In the genomic region with DNA sequence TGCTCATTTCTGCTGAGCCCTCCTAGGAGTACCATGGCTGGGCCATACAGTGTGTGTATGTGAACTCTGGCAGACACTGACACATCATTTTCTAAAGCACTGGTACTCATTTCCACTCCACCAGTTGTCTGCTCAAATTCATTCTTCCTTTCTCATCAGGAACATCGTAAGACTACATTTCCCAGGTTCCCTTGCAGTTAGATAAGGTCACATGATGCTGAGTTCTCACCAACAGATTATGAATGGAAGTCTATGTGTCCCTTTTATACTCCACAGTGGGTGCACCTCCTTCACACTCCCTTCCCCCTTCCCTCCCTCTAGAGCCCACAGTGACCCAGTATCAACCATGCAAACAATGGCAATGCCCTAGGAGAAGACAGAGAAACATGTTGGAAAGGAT, we compare ENCODE assay signal across 4 cellular contexts.
TF ChIP-seq lines count a peak whose summit lies in the region.

No MANE protein-coding gene starts in this region.

TF ChIP-seq in SK-N-SH, 30 proteins besides CTCF, POLR2A, EP300 and RAD21:
- TF ChIP-seq TAF1 (IDR thresholded peaks at IDR 0.05; ENCODE audit: borderline replicate concordance, low read depth, low read length) (no peak), SIN3A (IDR thresholded peaks at IDR 0.05; ENCODE audit: borderline replicate concordance, low read depth, low read length) (no peak)
- TF ChIP-seq, protein P1, sequence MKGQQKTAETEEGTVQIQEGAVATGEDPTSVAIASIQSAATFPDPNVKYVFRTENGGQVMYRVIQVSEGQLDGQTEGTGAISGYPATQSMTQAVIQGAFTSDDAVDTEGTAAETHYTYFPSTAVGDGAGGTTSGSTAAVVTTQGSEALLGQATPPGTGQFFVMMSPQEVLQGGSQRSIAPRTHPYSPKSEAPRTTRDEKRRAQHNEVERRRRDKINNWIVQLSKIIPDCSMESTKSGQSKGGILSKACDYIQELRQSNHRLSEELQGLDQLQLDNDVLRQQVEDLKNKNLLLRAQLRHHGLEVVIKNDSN (IDR thresholded peaks at IDR 0.05; ENCODE audit: borderline replicate concordance, low read depth): peak; percentile 74; the same call in 1 of the 2 replicates

TF ChIP-seq in SK-N-SH treated with all-trans-retinoic acid at 6 μM for 48 hours, 23 proteins besides CTCF, POLR2A, EP300 and RAD21:
- TF ChIP-seq, protein P2, sequence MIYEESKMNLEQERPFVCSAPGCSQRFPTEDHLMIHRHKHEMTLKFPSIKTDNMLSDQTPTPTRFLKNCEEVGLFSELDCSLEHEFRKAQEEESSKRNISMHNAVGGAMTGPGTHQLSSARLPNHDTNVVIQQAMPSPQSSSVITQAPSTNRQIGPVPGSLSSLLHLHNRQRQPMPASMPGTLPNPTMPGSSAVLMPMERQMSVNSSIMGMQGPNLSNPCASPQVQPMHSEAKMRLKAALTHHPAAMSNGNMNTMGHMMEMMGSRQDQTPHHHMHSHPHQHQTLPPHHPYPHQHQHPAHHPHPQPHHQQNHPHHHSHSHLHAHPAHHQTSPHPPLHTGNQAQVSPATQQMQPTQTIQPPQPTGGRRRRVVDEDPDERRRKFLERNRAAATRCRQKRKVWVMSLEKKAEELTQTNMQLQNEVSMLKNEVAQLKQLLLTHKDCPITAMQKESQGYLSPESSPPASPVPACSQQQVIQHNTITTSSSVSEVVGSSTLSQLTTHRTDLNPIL (CRISPR knock-in tag; IDR thresholded peaks at IDR 0.05; ENCODE audit: low read depth): no peak
- TF ChIP-seq ZFP3 (CRISPR knock-in tag; IDR thresholded peaks at IDR 0.05) (no peak), BACH2 (CRISPR knock-in tag; IDR thresholded peaks at IDR 0.05; ENCODE audit: borderline replicate concordance) (no peak), ZFP30 (CRISPR knock-in tag; IDR thresholded peaks at IDR 0.05) (no peak), SNAI2 (CRISPR knock-in tag; IDR thresholded peaks at IDR 0.05) (no peak), ZNF8 (CRISPR knock-in tag; IDR thresholded peaks at IDR 0.05) (no peak), TOX (CRISPR knock-in tag; IDR thresholded peaks at IDR 0.05; ENCODE audit: borderline replicate concordance) (no peak), RARB (CRISPR knock-in tag; IDR thresholded peaks at IDR 0.05) (no peak), CSDC2 (CRISPR knock-in tag; IDR thresholded peaks at IDR 0.05) (no peak), ESRRG (CRISPR knock-in tag; IDR thresholded peaks at IDR 0.05) (no peak), TCF4 (CRISPR knock-in tag; IDR thresholded peaks at IDR 0.05; ENCODE audit: borderline replicate concordance) (no peak)
- TF ChIP-seq, protein P3, sequence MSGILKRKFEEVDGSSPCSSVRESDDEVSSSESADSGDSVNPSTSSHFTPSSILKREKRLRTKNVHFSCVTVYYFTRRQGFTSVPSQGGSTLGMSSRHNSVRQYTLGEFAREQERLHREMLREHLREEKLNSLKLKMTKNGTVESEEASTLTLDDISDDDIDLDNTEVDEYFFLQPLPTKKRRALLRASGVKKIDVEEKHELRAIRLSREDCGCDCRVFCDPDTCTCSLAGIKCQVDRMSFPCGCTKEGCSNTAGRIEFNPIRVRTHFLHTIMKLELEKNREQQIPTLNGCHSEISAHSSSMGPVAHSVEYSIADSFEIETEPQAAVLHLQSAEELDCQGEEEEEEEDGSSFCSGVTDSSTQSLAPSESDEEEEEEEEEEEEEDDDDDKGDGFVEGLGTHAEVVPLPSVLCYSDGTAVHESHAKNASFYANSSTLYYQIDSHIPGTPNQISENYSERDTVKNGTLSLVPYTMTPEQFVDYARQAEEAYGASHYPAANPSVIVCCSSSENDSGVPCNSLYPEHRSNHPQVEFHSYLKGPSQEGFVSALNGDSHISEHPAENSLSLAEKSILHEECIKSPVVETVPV (CRISPR knock-in tag; IDR thresholded peaks at IDR 0.05): no peak

TF ChIP-seq in GM12878, 131 proteins besides CTCF, POLR2A, EP300 and RAD21:
- TF ChIP-seq SIX5 (IDR thresholded peaks at IDR 0.05; ENCODE audit: low read depth, low read length, severe bottlenecking) (peak; percentile 38), NBN (IDR thresholded peaks at IDR 0.05) (no peak), HCFC1 (IDR thresholded peaks at IDR 0.05; ENCODE audit: low read length) (peak; percentile 36; the same call in 1 of the 2 replicates), RUNX3 (IDR thresholded peaks at IDR 0.05; ENCODE audit: low read length) (no peak), RELA (IDR thresholded peaks at IDR 0.05; ENCODE audit: borderline replicate concordance, partially characterized antibody) (no peak)
- TF ChIP-seq, protein P1 (IDR thresholded peaks at IDR 0.05; ENCODE audit: borderline replicate concordance, extremely low read length, insufficient read depth, low read depth, low read length): peak; percentile 27
- TF ChIP-seq, protein P4, sequence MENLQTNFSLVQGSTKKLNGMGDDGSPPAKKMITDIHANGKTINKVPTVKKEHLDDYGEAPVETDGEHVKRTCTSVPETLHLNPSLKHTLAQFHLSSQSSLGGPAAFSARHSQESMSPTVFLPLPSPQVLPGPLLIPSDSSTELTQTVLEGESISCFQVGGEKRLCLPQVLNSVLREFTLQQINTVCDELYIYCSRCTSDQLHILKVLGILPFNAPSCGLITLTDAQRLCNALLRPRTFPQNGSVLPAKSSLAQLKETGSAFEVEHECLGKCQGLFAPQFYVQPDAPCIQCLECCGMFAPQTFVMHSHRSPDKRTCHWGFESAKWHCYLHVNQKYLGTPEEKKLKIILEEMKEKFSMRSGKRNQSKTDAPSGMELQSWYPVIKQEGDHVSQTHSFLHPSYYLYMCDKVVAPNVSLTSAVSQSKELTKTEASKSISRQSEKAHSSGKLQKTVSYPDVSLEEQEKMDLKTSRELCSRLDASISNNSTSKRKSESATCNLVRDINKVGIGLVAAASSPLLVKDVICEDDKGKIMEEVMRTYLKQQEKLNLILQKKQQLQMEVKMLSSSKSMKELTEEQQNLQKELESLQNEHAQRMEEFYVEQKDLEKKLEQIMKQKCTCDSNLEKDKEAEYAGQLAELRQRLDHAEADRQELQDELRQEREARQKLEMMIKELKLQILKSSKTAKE (IDR thresholded peaks at IDR 0.05; ENCODE audit: low read depth, poor library complexity, severe bottlenecking): no peak

TF ChIP-seq in HEK293T, 16 proteins besides CTCF, POLR2A, EP300 and RAD21:
- TF ChIP-seq SP1 (IDR thresholded peaks at IDR 0.05): no peak
- no peak for TF ChIP-seq FOXM1 (IDR thresholded peaks at IDR 0.05; ENCODE audit: borderline replicate concordance)
- no peak for TF ChIP-seq ARNT (IDR thresholded peaks at IDR 0.05)
- no peak for TF ChIP-seq L3MBTL2 (conservative IDR thresholded peaks at IDR 0.05)
- TF ChIP-seq BHLHE40 (IDR thresholded peaks at IDR 0.05; ENCODE audit: borderline replicate concordance): no peak
- TF ChIP-seq ELF4 (IDR thresholded peaks at IDR 0.05): no peak
- no peak for TF ChIP-seq TARDBP (IDR thresholded peaks at IDR 0.05)
- no peak for TF ChIP-seq SUZ12 (IDR thresholded peaks at IDR 0.05)
- no peak for TF ChIP-seq FOXK2 (IDR thresholded peaks at IDR 0.05)
- TF ChIP-seq FOXA1 (IDR thresholded peaks at IDR 0.05): no peak
- TF ChIP-seq NFRKB (IDR thresholded peaks at IDR 0.05): no peak
- TF ChIP-seq, protein P5, sequence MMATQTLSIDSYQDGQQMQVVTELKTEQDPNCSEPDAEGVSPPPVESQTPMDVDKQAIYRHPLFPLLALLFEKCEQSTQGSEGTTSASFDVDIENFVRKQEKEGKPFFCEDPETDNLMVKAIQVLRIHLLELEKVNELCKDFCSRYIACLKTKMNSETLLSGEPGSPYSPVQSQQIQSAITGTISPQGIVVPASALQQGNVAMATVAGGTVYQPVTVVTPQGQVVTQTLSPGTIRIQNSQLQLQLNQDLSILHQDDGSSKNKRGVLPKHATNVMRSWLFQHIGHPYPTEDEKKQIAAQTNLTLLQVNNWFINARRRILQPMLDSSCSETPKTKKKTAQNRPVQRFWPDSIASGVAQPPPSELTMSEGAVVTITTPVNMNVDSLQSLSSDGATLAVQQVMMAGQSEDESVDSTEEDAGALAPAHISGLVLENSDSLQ (IDR thresholded peaks at IDR 0.05): no peak
- no peak for TF ChIP-seq ZNF384 (IDR thresholded peaks at IDR 0.05)
- TF ChIP-seq HDGF (IDR thresholded peaks at IDR 0.05; ENCODE audit: borderline replicate concordance): no peak
- no peak for TF ChIP-seq CTBP1 (IDR thresholded peaks at IDR 0.05; ENCODE audit: borderline replicate concordance)
